ENCODE assay signal across 30 cellular contexts in genomic region chr1:46408356-46409062, GRCh38. TPM values are rescaled to one million over a fixed set of nuclear protein-coding genes. Genes with fewer than 3 reads are reported as not detected.
DNase-seq lines count a peak whose midpoint lies in the region; TF ChIP-seq lines count a peak whose summit lies in the region.
"Had no signal": no experiment of that assay in that cellular context is flagged by ENCODE, and none has a peak within 500 bp of the region (broad histone marks: within the 10 kb centered on the region; RNA-seq: fewer than 3 reads in every experiment).

No MANE protein-coding gene starts in this region.

- H3K27me3 ChIP-seq in spleen (replicated peaks in 1 of 7) (no peaks in the 10 kb centered on the region), tibial nerve (no peaks in the 10 kb centered on the region), ascending aorta (no peaks in the 10 kb centered on the region)
- H3K27me3 ChIP-seq: adrenal gland, left lung, right atrium auricular region had no signal

- TF ChIP-seq CTCF in AG10803 (conservative IDR thresholded peaks at IDR 0.05; ENCODE audit: low read length), result no peak
- no peak for TF ChIP-seq CTCF in fibroblast of the aortic adventitia (IDR thresholded peaks at IDR 0.05; ENCODE audit: insufficient read depth, low read length)
- TF ChIP-seq CTCF in spleen (IDR thresholded peaks at IDR 0.05 in 8 of 11, conservative IDR thresholded peaks at IDR 0.05 in 3 of 11), result no peak
- TF ChIP-seq CTCF in tibial nerve (IDR thresholded peaks at IDR 0.05), result no peak
- TF ChIP-seq CTCF in ascending aorta (IDR thresholded peaks at IDR 0.05), result no peak

- TF ChIP-seq POLR2A in spleen (IDR thresholded peaks at IDR 0.05), result no peak
- TF ChIP-seq POLR2A in tibial nerve (IDR thresholded peaks at IDR 0.05), result no peak

- H3K4me3 ChIP-seq in AG10803 (ENCODE audit: low read length) (no peak overlapping the region), fibroblast of the aortic adventitia (ENCODE audit: low read depth, low read length) (no peak overlapping the region), spleen (no peak overlapping the region), tibial nerve (no peak overlapping the region), ascending aorta (no peak overlapping the region)
- H3K4me3 ChIP-seq: adrenal gland, left lung, right atrium auricular region, thoracic aorta had no signal

- H3K4me1 ChIP-seq in spleen (peaks cover 0 to 18% (median 11%) of the 10 kb centered on the region in 6 donors), tibial nerve (peaks cover 0 to 19% (median 7%) of the 10 kb centered on the region in 4 donors), ascending aorta (peaks cover 3 to 11% of the 10 kb centered on the region in 2 donors)

- H3K27ac ChIP-seq in spleen, result no peak overlapping the region
- H3K27ac ChIP-seq in tibial nerve, result no peak overlapping the region
- no peak overlapping the region for H3K27ac ChIP-seq in ascending aorta
- H3K27ac ChIP-seq: adrenal gland, C4-2B, HL-60, KMS-11, left lung, parathyroid adenoma, right atrium auricular region, thoracic aorta had no signal

- DNase-seq in AG10803 (ENCODE audit: low read depth), result peak; percentile 64
- DNase-seq in LHCN-M2 (ENCODE audit: low read depth), result peak; percentile 35
- DNase-seq in fibroblast of the aortic adventitia (ENCODE audit: low read depth), result peak; percentile 21
- DNase-seq in spleen, result peak; percentile 40
- DNase-seq in COLO668 (lab: John Stamatoyannopoulos, UW; ENCODE audit: unreplicated experiment), result no peak
- no peak for DNase-seq in tibial nerve (ENCODE audit: low spot score in 2 of 2)
- no peak for DNase-seq in ascending aorta (ENCODE audit: low spot score in 2 of 2)
- DNase-seq: ACHN; activated CD4-positive, alpha-beta T cell treated with anti-CD3 and anti-CD28 coated beads, Interleukin-2, amount 10 ng/mL, durations not matched to agents 7 days and 5 days; activated naive CD4-positive, alpha-beta T cell; activated T-cell treated with anti-CD3 and anti-CD28 coated beads, Interleukin-2, amount 50 U/mL, for 1 hour; adrenal gland; Calu3; DMS79; GF-D8; glutamatergic neuron; GOT3; left lung; MM.1S; NCI-H2029 treated with DMSO at 0.1 percent for 48 hours; NCI-H2227 treated with DMSO at 0.1 percent for 48 hours; NCI-H526; NK-92 treated with Interleukin-12 subunit alpha and Interleukin-12 subunit beta, amount 100 ng/mL, for 24 hours; stimulated activated CD4-positive, alpha-beta T cell treated with anti-CD3 and anti-CD28 coated beads, Interleukin-2, amount 100 ng/mL, for 24 hours had no signal

- H3K9me3 ChIP-seq in spleen (no peaks in the 10 kb centered on the region), tibial nerve (no peaks in the 10 kb centered on the region), ascending aorta (no peaks in the 10 kb centered on the region)
- H3K9me3 ChIP-seq: adrenal gland, left lung, right atrium auricular region, thoracic aorta had no signal

- intact Hi-C loops in spleen (cut with DNase I; ENCODE audit: low total_unique reads) (no loop called here), ascending aorta (cut with DNase I) (no loop called here)

- TF ChIP-seq EP300 in tibial nerve (IDR thresholded peaks at IDR 0.05), result no peak

- peaks cover 0 to 29% (median 0%) of the 10 kb centered on the region in 6 donors for H3K36me3 ChIP-seq in spleen
- peaks cover 0 to 62% (median 0%) of the 10 kb centered on the region in 3 donors for H3K36me3 ChIP-seq in tibial nerve
- H3K36me3 ChIP-seq in ascending aorta, result peaks cover 0 to 4% of the 10 kb centered on the region in 2 donors
- H3K36me3 ChIP-seq: adrenal gland, right atrium auricular region, thoracic aorta had no signal

- 86 to 96% (median 93%) methylated on average over 10 to 12 of the region's 12 CpGs for WGBS in spleen, 5 donors
- 90 to 94% methylated on average over 12 of the region's 12 CpGs for WGBS in tibial nerve, 2 donors

RNA-seq across cellular contexts. Expression of gene FAAH, which starts 14.4 kb away (rescaled TPM):
- total RNA-seq in LHCN-M2 (2014; rRNA removed) (not detected in 2 replicates), fibroblast of the aortic adventitia (ENCODE audit: low replicate concordance) (0.18 and 0.65 TPM in 2 replicates), spleen (10 to 100 TPM in 1 of 7 donors, 1 to 10 TPM in 6; 5.2 to 15.3 (median 7.3) TPM), tibial nerve (100 to 1,000 TPM in 3 of 4 donors, 10 to 100 TPM in 1; 42.3 to 135 (median 121) TPM), ascending aorta (6.0 TPM)
- 0.09 TPM for polyA plus RNA-seq in LHCN-M2 (2012)
- polyA plus RNA-seq in spleen, result 10 to 100 TPM in 1 of 3 donors, 1 to 10 TPM in 2; 5.3 to 10.5 (median 9.6) TPM

Comparison
In these comparisons a context has a peak if more than half of its experiments do, and no peak if none do; other contexts are left out.
1. DNase-seq: peak in AG10803 (single experiment), LHCN-M2 (single experiment), fibroblast of the aortic adventitia (single experiment) and spleen (single experiment); none in COLO668 (single experiment), tibial nerve (0 of 2) and ascending aorta (0 of 2).